1 cellular context compared by ENCODE assay signal in the genomic region with DNA sequence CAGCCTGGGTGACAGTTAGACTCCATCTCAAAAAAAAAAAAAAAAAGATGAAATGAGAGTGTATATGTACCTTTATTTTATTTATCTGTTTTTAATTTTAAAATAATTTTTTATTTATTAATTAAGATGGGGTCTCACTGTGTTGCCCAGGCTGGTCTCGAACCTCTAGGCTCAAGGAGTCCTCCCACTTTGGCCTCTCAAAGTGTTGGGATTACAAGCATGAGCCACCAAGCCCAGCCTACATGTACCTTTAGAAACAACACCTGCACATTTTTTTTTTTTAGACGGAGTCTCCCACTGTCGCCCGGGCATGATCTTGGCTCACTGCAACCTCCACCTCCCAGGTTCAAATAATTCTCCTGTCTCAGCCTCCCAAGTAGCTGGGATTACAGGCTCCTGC.
TF ChIP-seq lines count a peak whose summit lies in the region.

No MANE protein-coding gene starts in this region.

TF ChIP-seq in HepG2, 621 proteins besides CTCF, POLR2A, EP300 and RAD21:
- 0 out of 2 replicates have a peak, but pooled peaks have one; percentile 26 for TF ChIP-seq SP4 (CRISPR knock-in tag; IDR thresholded peaks at IDR 0.05)
- TF ChIP-seq SIN3B (IDR thresholded peaks at IDR 0.05; ENCODE audit: low read length), result no peak
